15 cellular contexts compared by ENCODE assay signal in genomic region chr11:108558222-108558621, GRCh38. TPM values are rescaled to one million over a fixed set of nuclear protein-coding genes. Genes with fewer than 3 reads are reported as not detected.
DNase-seq lines count a peak whose midpoint lies in the region; ATAC-seq and TF ChIP-seq lines count a peak whose summit lies in the region.
"Had no signal": no experiment of that assay in that cellular context is flagged by ENCODE, and none has a peak within 500 bp of the region (broad histone marks: within the 10 kb centered on the region; RNA-seq: fewer than 3 reads in every experiment).

No MANE protein-coding gene starts in this region.

- no peaks in the 10 kb centered on the region for H3K9me3 Mint-ChIP-seq in activated T-helper 17 cell treated with anti-CD3 and anti-CD28 coated beads, Interleukin-2, amount 50 U/mL, for 72 hours
- H3K9me3 Mint-ChIP-seq: activated T-cell treated with anti-CD3 and anti-CD28 coated beads, Interleukin-2, amount 50 U/mL, for 4 hours had no signal

- DNase-seq in esophagus muscularis mucosa (ENCODE audit: extremely low spot score) = peak; percentile 47
- no peak for DNase-seq in mesenteric fat pad (ENCODE audit: low spot score)
- no peak for DNase-seq in amygdala (lab: John Stamatoyannopoulos, UW)
- no peak for DNase-seq in middle frontal gyrus (ENCODE audit: extremely low spot score, low spot score)
- DNase-seq: activated T-cell treated with anti-CD3 and anti-CD28 coated beads, Interleukin-2, amount 50 U/mL, for 4 hours; NCI-H1092; NCI-H524 treated with DMSO at 0.1 percent for 48 hours; stimulated activated CD4-positive, alpha-beta T cell treated with anti-CD3 and anti-CD28 coated beads, Interleukin-12 subunit alpha, Interleukin-12 subunit beta, amount 100 ng/mL, for 4 hours had no signal

- no peak for TF ChIP-seq EP300 in esophagus muscularis mucosa (IDR thresholded peaks at IDR 0.05)

- TF ChIP-seq CTCF in esophagus muscularis mucosa (IDR thresholded peaks at IDR 0.05) = no peak

- H3K27ac Mint-ChIP-seq in activated T-helper 17 cell treated with anti-CD3 and anti-CD28 coated beads, Interleukin-2, amount 50 U/mL, for 72 hours = no peak overlapping the region

- H3K27ac ChIP-seq in esophagus muscularis mucosa (replicated peaks in 1 of 4) = no peak overlapping the region
- H3K27ac ChIP-seq: VCaP had no signal

- no peak for TF ChIP-seq POLR2A in esophagus muscularis mucosa (IDR thresholded peaks at IDR 0.05; ENCODE audit: low read depth)

- H3K4me1 Mint-ChIP-seq in activated T-helper 17 cell treated with anti-CD3 and anti-CD28 coated beads, Interleukin-2, amount 50 U/mL, for 72 hours = peaks cover 8% of the 10 kb centered on the region

- H3K4me3 ChIP-seq in esophagus muscularis mucosa = no peak overlapping the region
- H3K4me3 ChIP-seq: lung had no signal

- H3K36me3 Mint-ChIP-seq in activated T-helper 17 cell treated with anti-CD3 and anti-CD28 coated beads, Interleukin-2, amount 50 U/mL, for 72 hours (ENCODE audit: low read depth) = no peaks in the 10 kb centered on the region
- H3K36me3 Mint-ChIP-seq: brain had no signal

- H3K9me3 ChIP-seq in esophagus muscularis mucosa = no peaks in the 10 kb centered on the region

- peak; percentile 84 for ATAC-seq in GM18861 (IDR thresholded peaks at IDR 0.05; ENCODE audit: unreplicated experiment)
- peak; percentile 60 for ATAC-seq in GM21526 (IDR thresholded peaks at IDR 0.05; ENCODE audit: low FRiP score, unreplicated experiment)
- peak; percentile 77 for ATAC-seq in HG03064 (IDR thresholded peaks at IDR 0.05; ENCODE audit: low read depth, unreplicated experiment)
- ATAC-seq in activated T-helper 17 cell treated with anti-CD3 and anti-CD28 coated beads, Interleukin-2, amount 50 U/mL, for 72 hours (replicated peaks) = no peak
- ATAC-seq: activated T-cell treated with anti-CD3 and anti-CD28 coated beads, Interleukin-2, amount 50 U/mL, for 4 hours had no signal

- H3K4me3 Mint-ChIP-seq in activated T-helper 17 cell treated with anti-CD3 and anti-CD28 coated beads, Interleukin-2, amount 50 U/mL, for 72 hours = no peak overlapping the region
- H3K4me3 Mint-ChIP-seq: activated T-cell treated with anti-CD3 and anti-CD28 coated beads, Interleukin-2, amount 50 U/mL, for 4 hours; brain had no signal

- peaks cover 0 to 11% (median 3%) of the 10 kb centered on the region in 4 donors for H3K4me1 ChIP-seq in esophagus muscularis mucosa

- no peaks in the 10 kb centered on the region for H3K27me3 ChIP-seq in esophagus muscularis mucosa

- 97% methylated on average over 2 of the region's 2 CpGs for WGBS in esophagus muscularis mucosa

- H3K27me3 Mint-ChIP-seq in activated T-helper 17 cell treated with anti-CD3 and anti-CD28 coated beads, Interleukin-2, amount 50 U/mL, for 72 hours = no peaks in the 10 kb centered on the region
- H3K27me3 Mint-ChIP-seq: brain had no signal

- no peaks in the 10 kb centered on the region for H3K36me3 ChIP-seq in esophagus muscularis mucosa

- intact Hi-C loops in esophagus muscularis mucosa (cut with DNase I) = no loop called here

RNA-seq across cellular contexts. Expression of gene EXPH5, which starts 35.3 kb away (rescaled TPM):
- 1 to 10 TPM; 1.4 to 1.8 (median 1.6) TPM for total RNA-seq in esophagus muscularis mucosa
- total RNA-seq in mesenteric fat pad = 0.87 TPM
- 1 to 10 TPM; 2.4 to 6.0 TPM for total RNA-seq in activated T-helper 17 cell treated with anti-CD3 and anti-CD28 coated beads, Interleukin-2, amount 50 U/mL, for 72 hours
